In genomic region chr2:160916300-160916699, GRCh38 we compare ENCODE assay signal across 23 cellular contexts.
DNase-seq lines count a peak whose midpoint lies in the region; ATAC-seq and TF ChIP-seq lines count a peak whose summit lies in the region.
"Had no signal": no experiment of that assay in that cellular context is flagged by ENCODE, and none has a peak within 500 bp of the region (broad histone marks: within the 10 kb centered on the region; RNA-seq: fewer than 3 reads in every experiment).

No MANE protein-coding gene starts in this region.

- POLR2A ChIA-PET in RWPE1 (lab: Yijun Ruan, JAX; ENCODE audit: low non-redundant PET) = no interaction called here

- no peak for ATAC-seq in HG03460 (IDR thresholded peaks at IDR 0.05; ENCODE audit: unreplicated experiment)
- ATAC-seq: CD8-positive, alpha-beta T cell; Right ventricle myocardium inferior; T-cell had no signal

- H3K36me3 Mint-ChIP-seq in activated CD4-positive, alpha-beta T cell treated with anti-CD3 and anti-CD28 coated beads, Interleukin-2, amount 10 ng/mL, durations not matched to agents 24 days and 14 days (ENCODE audit: low read depth) = no peaks in the 10 kb centered on the region
- H3K36me3 Mint-ChIP-seq: CD8-positive, alpha-beta T cell; T-cell had no signal

- 94 to 97% methylated on average over 1 of the region's 1 CpG for WGBS in testis, 2 donors

- no peaks in the 10 kb centered on the region for H3K9me3 Mint-ChIP-seq in activated CD4-positive, alpha-beta T cell treated with anti-CD3 and anti-CD28 coated beads, Interleukin-2, amount 10 ng/mL, durations not matched to agents 24 days and 14 days
- H3K9me3 Mint-ChIP-seq: CD8-positive, alpha-beta T cell; T-cell had no signal

- H3K4me3 ChIP-seq in AG10803 (ENCODE audit: low read length) = no peak overlapping the region
- H3K4me3 ChIP-seq in astrocyte of the spinal cord (ENCODE audit: low read depth, low read length) = no peak overlapping the region
- H3K4me3 ChIP-seq in fibroblast of the aortic adventitia (ENCODE audit: low read depth, low read length) = no peak overlapping the region
- H3K4me3 ChIP-seq in testis = no peak overlapping the region
- H3K4me3 ChIP-seq: SJCRH30 had no signal

- no peak for TF ChIP-seq POLR2A in testis (IDR thresholded peaks at IDR 0.05)

- no peaks in the 10 kb centered on the region for H3K36me3 ChIP-seq in testis (ENCODE audit: low read depth, missing control alignments)
- H3K36me3 ChIP-seq: SJCRH30 had no signal

- no peaks in the 10 kb centered on the region for H3K4me1 Mint-ChIP-seq in activated CD4-positive, alpha-beta T cell treated with anti-CD3 and anti-CD28 coated beads, Interleukin-2, amount 10 ng/mL, durations not matched to agents 24 days and 14 days

- H3K27ac Mint-ChIP-seq in activated CD4-positive, alpha-beta T cell treated with anti-CD3 and anti-CD28 coated beads, Interleukin-2, amount 10 ng/mL, durations not matched to agents 24 days and 14 days = no peak overlapping the region
- H3K27ac Mint-ChIP-seq: CD8-positive, alpha-beta T cell; T-cell had no signal

- H3K27me3 Mint-ChIP-seq in activated CD4-positive, alpha-beta T cell treated with anti-CD3 and anti-CD28 coated beads, Interleukin-2, amount 10 ng/mL, durations not matched to agents 24 days and 14 days = peaks cover 11% of the 10 kb centered on the region
- H3K27me3 Mint-ChIP-seq: T-cell had no signal

- TF ChIP-seq CTCF in AG10803 (conservative IDR thresholded peaks at IDR 0.05; ENCODE audit: low read length) (no peak), astrocyte of the spinal cord (IDR thresholded peaks at IDR 0.05; ENCODE audit: low read depth, low read length) (no peak), fibroblast of the aortic adventitia (IDR thresholded peaks at IDR 0.05; ENCODE audit: insufficient read depth, low read length) (no peak), RWPE1 (conservative IDR thresholded peaks at IDR 0.05; ENCODE audit: low read depth) (no peak), testis (IDR thresholded peaks at IDR 0.05) (no peak)

- intact Hi-C loops in testis (cut with DNase I; ENCODE audit: low total_unique reads) = no loop called here
- intact Hi-C loops in activated CD4-positive, alpha-beta T cell treated with anti-CD3 and anti-CD28 coated beads, Interleukin-2, amount 10 ng/mL, durations not matched to agents 24 days and 14 days (cut with micrococcal nuclease) = no loop called here

- no peaks in the 10 kb centered on the region for H3K27me3 ChIP-seq in testis
- H3K27me3 ChIP-seq: SJCRH30 had no signal

- DNase-seq in AG10803 (ENCODE audit: low read depth) (peak; percentile 54), HCEC 1CT (peak; percentile 17), astrocyte of the spinal cord (ENCODE audit: low read depth, low spot score) (peak; percentile 15), fibroblast of the aortic adventitia (ENCODE audit: low read depth) (peak; percentile 62), RWPE1 (ENCODE audit: low spot score) (no peak), testis (no peak)
- no peak for DNase-seq in activated CD4-positive, alpha-beta T cell treated with anti-CD3 and anti-CD28 coated beads, Interleukin-2, amount 10 ng/mL, durations not matched to agents 24 days and 14 days
- DNase-seq: AML-193; C1 segment of cervical spinal cord; Caco-2; CD8-positive, alpha-beta T cell; H7; Karpas-422; NCI-H1092; NCI-H1417 treated with DMSO at 0.1 percent for 48 hours; NCI-H1694 treated with DMSO at 0.1 percent for 48 hours; NCI-H2081 treated with DMSO at 0.1 percent for 48 hours; NCI-H2171 treated with DMSO at 0.1 percent for 48 hours; NCI-H774; SJCRH30; T-cell had no signal

- no peaks in the 10 kb centered on the region for H3K9me3 ChIP-seq in testis
- H3K9me3 ChIP-seq: Caco-2, SJCRH30 had no signal

- CTCF ChIA-PET in RWPE1 (lab: Yijun Ruan, JAX) = interaction anchor here (0.6 kb wide), 1 partner anchor 24 kb away, joined by 9 read pairs; no protein-coding TSS in a partner anchor

- no peak overlapping the region for H3K4me3 Mint-ChIP-seq in activated CD4-positive, alpha-beta T cell treated with anti-CD3 and anti-CD28 coated beads, Interleukin-2, amount 10 ng/mL, durations not matched to agents 24 days and 14 days
- H3K4me3 Mint-ChIP-seq: CD8-positive, alpha-beta T cell; T-cell had no signal

- peaks cover 3% of the 10 kb centered on the region for H3K4me1 ChIP-seq in testis
- H3K4me1 ChIP-seq: Caco-2 had no signal

- H3K27ac ChIP-seq in RWPE1 (no peak overlapping the region), testis (no peak overlapping the region)
- H3K27ac ChIP-seq: SJCRH30 had no signal

- in situ Hi-C loops in astrocyte of the spinal cord (cut with HindIII; ENCODE audit: low sequenced_read_pairs) = no loop called here

Comparison
In these comparisons a context has a peak if more than half of its experiments do, and no peak if none do; other contexts are left out.
1. DNase-seq: peak in AG10803 (single experiment), HCEC 1CT (single experiment), astrocyte of the spinal cord (single experiment) and fibroblast of the aortic adventitia (single experiment); none in RWPE1 (single experiment), testis (single experiment) and activated CD4-positive, alpha-beta T cell treated with anti-CD3 and anti-CD28 coated beads, Interleukin-2, amount 10 ng/mL, durations not matched to agents 24 days and 14 days (single experiment).